Comparison of ENCODE assay signal across 14 cellular contexts in genomic region chr3:180390313-180390712, GRCh38.
"Had no signal": no experiment of that assay in that cellular context is flagged by ENCODE, and none has a peak within 500 bp of the region (broad histone marks: within the 10 kb centered on the region; RNA-seq: fewer than 3 reads in every experiment).

No MANE protein-coding gene starts in this region.

- ATAC-seq: activated T-cell treated with anti-CD3 and anti-CD28 coated beads, Interleukin-2, amount 50 U/mL, for 4 hours; foreskin keratinocyte; left colon; natural killer cell treated with Interleukin-12 subunit alpha and Interleukin-12 subunit beta and Interleukin-15 and Interleukin-18, amount 100 ng/mL, for 72 hours had no signal

- FAIRE-seq: colon, keratinocyte had no signal

- DNase-seq: activated CD8-positive, alpha-beta memory T cell treated with anti-CD3 and anti-CD28 coated beads, Interleukin-2, amount 50 U/mL, for 48 hours; activated naive CD4-positive, alpha-beta T cell; activated T-cell treated with anti-CD3 and anti-CD28 coated beads, Interleukin-2, amount 50 U/mL, for 4 hours; amniotic stem cell; effector memory CD4-positive, alpha-beta T cell; foreskin keratinocyte; left colon; ovary; spleen; stimulated activated CD4-positive, alpha-beta T cell treated with anti-CD3 and anti-CD28 coated beads, Interleukin-4, amount 100 ng/mL, for 1 hour; stimulated activated naive CD4-positive, alpha-beta T cell treated with Interleukin-2 at 50 U/mL for 16 hours had no signal
